10 cellular contexts compared by ENCODE assay signal in genomic region chr16:47732806-47733150, GRCh38.
DNase-seq lines count a peak whose midpoint lies in the region; ATAC-seq, FAIRE-seq and TF ChIP-seq lines count a peak whose summit lies in the region.
"Had no signal": no experiment of that assay in that cellular context is flagged by ENCODE, and none has a peak within 500 bp of the region (broad histone marks: within the 10 kb centered on the region; RNA-seq: fewer than 3 reads in every experiment).

No MANE protein-coding gene starts in this region.

- no peak overlapping the region for H3K9ac ChIP-seq in kidney (ENCODE audit: low read length in 2 of 2)
- H3K9ac ChIP-seq: KMS-11 had no signal

- no peak for FAIRE-seq in kidney (lab: Jason Lieb, UNC)
- FAIRE-seq: endometrium had no signal

- peak; percentile 51 for DNase-seq in activated CD4-positive, alpha-beta T cell treated with anti-CD3 and anti-CD28 coated beads for 36 hours
- DNase-seq in activated CD4-positive, alpha-beta T cell treated with anti-CD3 and anti-CD28 coated beads, Interleukin-2, amount 50 U/mL, for 1 hour: no peak
- DNase-seq in Panc1 (ENCODE audit: low read depth, low spot score) (peak; percentile 42), dedifferentiated amniotic fluid mesenchymal stem cell (ENCODE audit: extremely low spot score) (peak; percentile 45), retinal pigment epithelial cell (ENCODE audit: low read depth) (peak; percentile 59), kidney (no peak), Calu3 (no peak)
- no peak for DNase-seq in CD4-positive, alpha-beta T cell

- no peak overlapping the region for H3K4me3 Mint-ChIP-seq in activated CD4-positive, alpha-beta T cell treated with anti-CD3 and anti-CD28 coated beads for 36 hours
- no peak overlapping the region for H3K4me3 Mint-ChIP-seq in Calu3 (ENCODE audit: low read depth, unreplicated experiment)
- no peak overlapping the region for H3K4me3 Mint-ChIP-seq in CD4-positive, alpha-beta T cell

- BruUV-seq in Panc1 (replicated peaks; lab: Mats Ljungman, UMichigan) (no TSS peak), Calu3 (replicated peaks; lab: Mats Ljungman, UMichigan) (no TSS peak)

- peak overlapping the region; percentile 56 for H3K27ac Mint-ChIP-seq in activated CD4-positive, alpha-beta T cell treated with anti-CD3 and anti-CD28 coated beads for 36 hours
- H3K27ac Mint-ChIP-seq in Calu3 (ENCODE audit: unreplicated experiment): no peak overlapping the region
- no peak overlapping the region for H3K27ac Mint-ChIP-seq in CD4-positive, alpha-beta T cell

- in situ Hi-C loops in Panc1 (cut with HindIII; ENCODE audit: low pct_unique_long_range_greater_than_20kb, low sequenced_read_pairs): no loop called here

- H3K27me3 Mint-ChIP-seq in activated CD4-positive, alpha-beta T cell treated with anti-CD3 and anti-CD28 coated beads for 36 hours: peaks cover 2% of the 10 kb centered on the region
- peaks cover 37% of the 10 kb centered on the region for H3K27me3 Mint-ChIP-seq in Calu3 (ENCODE audit: unreplicated experiment)
- peaks cover 17% of the 10 kb centered on the region for H3K27me3 Mint-ChIP-seq in CD4-positive, alpha-beta T cell

- no peaks in the 10 kb centered on the region for H3K36me3 Mint-ChIP-seq in activated CD4-positive, alpha-beta T cell treated with anti-CD3 and anti-CD28 coated beads for 36 hours (ENCODE audit: low read depth)
- no peaks in the 10 kb centered on the region for H3K36me3 Mint-ChIP-seq in Calu3 (ENCODE audit: insufficient read depth, unreplicated experiment)
- H3K36me3 Mint-ChIP-seq in CD4-positive, alpha-beta T cell (ENCODE audit: low read depth): no peaks in the 10 kb centered on the region

- H3K9me3 ChIP-seq in Panc1 (ENCODE audit: control insufficient read depth, insufficient read depth, low read depth, low read length): no peaks in the 10 kb centered on the region
- no peaks in the 10 kb centered on the region for H3K9me3 ChIP-seq in kidney (ENCODE audit: control insufficient read depth in 1 of 2, low read length in 2 of 2)
- no peaks in the 10 kb centered on the region for H3K9me3 ChIP-seq in CD4-positive, alpha-beta T cell (ENCODE audit: control insufficient read depth, low read length)

- CTCF ChIA-PET in activated CD4-positive, alpha-beta T cell treated with anti-CD3 and anti-CD28 coated beads for 36 hours (lab: Charles Lee): interaction anchor here (0.6 to 1.3 kb wide), 5 partner anchors 591 to 1179 kb away, joined by 3 to 4 read pairs (median 3); no protein-coding TSS in a partner anchor
- CTCF ChIA-PET in Panc1 (lab: Charles Lee) (no interaction called here), Calu3 (lab: Charles Lee) (no interaction called here)
- CTCF ChIA-PET in CD4-positive, alpha-beta T cell (lab: Charles Lee): no interaction called here

- H3K4me3 ChIP-seq in Panc1 (ENCODE audit: low read depth in 2 of 2, low read length in 2 of 2) (no peak overlapping the region), retinal pigment epithelial cell (ENCODE audit: low read length) (no peak overlapping the region), kidney (ENCODE audit: low read length in 2 of 2) (no peak overlapping the region)

- H3K9me3 Mint-ChIP-seq in activated CD4-positive, alpha-beta T cell treated with anti-CD3 and anti-CD28 coated beads for 36 hours (ENCODE audit: low read depth): no peaks in the 10 kb centered on the region
- H3K9me3 Mint-ChIP-seq in Calu3 (ENCODE audit: low read depth, unreplicated experiment): no peaks in the 10 kb centered on the region
- H3K9me3 Mint-ChIP-seq in CD4-positive, alpha-beta T cell: no peaks in the 10 kb centered on the region

- POLR2A ChIA-PET in activated CD4-positive, alpha-beta T cell treated with anti-CD3 and anti-CD28 coated beads for 36 hours (lab: Charles Lee): interaction anchor here (0.6 to 0.7 kb wide), 2 partner anchors 588 to 906 kb away, joined by 3 to 8 read pairs; no protein-coding TSS in a partner anchor
- POLR2A ChIA-PET in Panc1 (lab: Charles Lee): no interaction called here
- POLR2A ChIA-PET in CD4-positive, alpha-beta T cell (lab: Charles Lee): interaction anchor here (0.6 kb wide), 1 partner anchor 1432 kb away, joined by 3 read pairs; no protein-coding TSS in a partner anchor

- H3K4me1 Mint-ChIP-seq in activated CD4-positive, alpha-beta T cell treated with anti-CD3 and anti-CD28 coated beads for 36 hours: peaks cover 6% of the 10 kb centered on the region
- H3K4me1 Mint-ChIP-seq in Calu3 (ENCODE audit: low read depth, unreplicated experiment): no peaks in the 10 kb centered on the region
- no peaks in the 10 kb centered on the region for H3K4me1 Mint-ChIP-seq in CD4-positive, alpha-beta T cell (ENCODE audit: low read depth)

- intact Hi-C loops in activated CD4-positive, alpha-beta T cell treated with anti-CD3 and anti-CD28 coated beads for 36 hours (cut with DNase I, micrococcal nuclease): loop anchor here in 1 of 2 experiments (2.0 to 10.0 kb wide), 2 partner anchors 426 to 588 kb away; partner anchors contain the start of gene NETO2
- intact Hi-C loops in Panc1 (cut with micrococcal nuclease; ENCODE audit: unreplicated experiment) (no loop called here), kidney (cut with DNase I) (no loop called here), Calu3 (cut with micrococcal nuclease; ENCODE audit: unreplicated experiment) (loop anchor here (10.0 kb wide), 1 partner anchor 322 kb away; no protein-coding TSS in a partner anchor)
- intact Hi-C loops in CD4-positive, alpha-beta T cell (cut with DNase I, micrococcal nuclease): no loop called here

- no peaks in the 10 kb centered on the region for H3K27me3 ChIP-seq in Panc1 (ENCODE audit: control insufficient read depth, insufficient read depth, low read length)
- H3K27me3 ChIP-seq in CD4-positive, alpha-beta T cell (ENCODE audit: control insufficient read depth, insufficient read depth, low read length): no peaks in the 10 kb centered on the region

- H3K27ac ChIP-seq in Panc1 (ENCODE audit: low read length) (no peak overlapping the region), kidney (ENCODE audit: low read depth in 2 of 2, low read length in 2 of 2) (no peak overlapping the region)
- H3K27ac ChIP-seq in CD4-positive, alpha-beta T cell (ENCODE audit: low read depth, low read length): no peak overlapping the region
- H3K27ac ChIP-seq: KMS-11 had no signal

- no peaks in the 10 kb centered on the region for H3K4me1 ChIP-seq in Panc1 (ENCODE audit: control insufficient read depth, insufficient read depth, low read length)
- H3K4me1 ChIP-seq in kidney (ENCODE audit: control insufficient read depth in 1 of 2, insufficient read depth in 1 of 2, low read depth in 1 of 2, low read length in 2 of 2): no peaks in the 10 kb centered on the region

- peak; percentile 86 for ATAC-seq in activated CD4-positive, alpha-beta T cell treated with anti-CD3 and anti-CD28 coated beads for 36 hours
- no peak for ATAC-seq in Panc1
- ATAC-seq in CD4-positive, alpha-beta T cell (ENCODE audit: poor library complexity): no peak

- H3K36me3 ChIP-seq in Panc1 (ENCODE audit: control insufficient read depth, insufficient read depth, low read length): no peaks in the 10 kb centered on the region
- no peaks in the 10 kb centered on the region for H3K36me3 ChIP-seq in kidney (ENCODE audit: control insufficient read depth in 1 of 2, insufficient read depth in 2 of 2, low read length in 2 of 2)

- TF ChIP-seq CTCF in Panc1 (IDR thresholded peaks at IDR 0.05) (no peak), retinal pigment epithelial cell (conservative IDR thresholded peaks at IDR 0.05; ENCODE audit: low read depth, low read length) (no peak), kidney (IDR thresholded peaks at IDR 0.05; ENCODE audit: borderline replicate concordance, extremely low read depth, insufficient read depth) (no peak), Calu3 (IDR thresholded peaks at IDR 0.05; ENCODE audit: unreplicated experiment) (no peak)
- TF ChIP-seq CTCF in CD4-positive, alpha-beta T cell (IDR thresholded peaks at IDR 0.05): no peak

Comparison
In these comparisons a context has a peak if more than half of its experiments do, and no peak if none do; other contexts are left out.
1. DNase-seq: peak in activated CD4-positive, alpha-beta T cell treated with anti-CD3 and anti-CD28 coated beads for 36 hours (single experiment), Panc1 (single experiment), dedifferentiated amniotic fluid mesenchymal stem cell (single experiment) and retinal pigment epithelial cell (single experiment); none in activated CD4-positive, alpha-beta T cell treated with anti-CD3 and anti-CD28 coated beads, Interleukin-2, amount 50 U/mL, for 1 hour (single experiment), kidney (single experiment), Calu3 (single experiment) and CD4-positive, alpha-beta T cell (0 of 10).